8 cellular contexts compared by ENCODE assay signal in the genomic region with DNA sequence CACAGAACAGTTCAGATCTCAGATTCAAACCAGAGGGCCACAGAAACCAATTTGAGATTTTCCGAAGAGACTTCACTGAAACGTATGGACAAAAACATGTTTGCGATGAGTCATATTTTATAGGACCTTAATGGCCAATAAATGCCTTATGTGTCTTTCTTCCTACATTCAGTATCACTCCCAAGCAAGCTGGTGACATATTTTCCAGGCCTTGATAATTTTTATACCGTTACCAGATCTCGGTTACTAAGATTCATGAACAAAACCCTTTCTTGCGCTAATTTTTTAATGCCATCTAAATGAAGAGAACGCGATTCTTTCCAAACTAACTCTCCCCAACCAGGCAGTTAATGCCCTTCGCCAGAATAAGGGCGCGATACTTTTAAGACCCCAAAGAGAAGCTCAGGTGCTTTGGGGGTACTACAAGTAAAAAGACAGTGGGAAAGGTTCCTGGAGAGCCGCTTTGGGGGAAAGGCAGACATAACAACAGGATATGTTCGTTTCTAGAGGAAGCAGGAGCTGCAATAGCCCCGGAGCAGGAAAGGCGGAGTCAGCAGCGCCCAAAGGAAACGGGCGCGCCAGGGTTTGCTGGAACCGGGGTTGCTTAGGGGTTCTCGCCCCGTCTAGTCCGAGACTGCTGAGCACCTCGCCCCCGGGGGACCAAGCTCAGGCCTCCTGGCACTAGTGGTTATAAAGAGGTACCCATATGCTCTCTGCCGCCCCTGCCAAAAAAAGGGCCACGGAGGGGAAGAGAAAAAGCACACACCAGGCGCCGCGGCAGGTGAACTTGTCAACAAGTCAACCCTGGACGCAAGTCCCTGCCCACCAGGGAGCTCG. TPM values are rescaled to one million over a fixed set of nuclear protein-coding genes. Genes with fewer than 3 reads are reported as not detected.
A peak's percentile ranks its signal among the peaks of the same experiment; 100 is the strongest.
DNase-seq lines count a peak whose midpoint lies in the region; ATAC-seq and TF ChIP-seq lines count a peak whose summit lies in the region.

No MANE protein-coding gene starts in this region.

- H2BK15ac ChIP-seq in IMR-90 (ENCODE audit: low read depth, low read length), result no peak overlapping the region

- H3K23ac ChIP-seq in IMR-90 (ENCODE audit: low read depth, low read length), result no peak overlapping the region

- H3K27ac ChIP-seq in IMR-90 (ENCODE audit: insufficient read depth, low read length), result no peak overlapping the region
- H3K27ac ChIP-seq in left lung, result peak overlapping the region; percentile 89 to 90

- TF ChIP-seq POLR2A in IMR-90 (IDR thresholded peaks at IDR 0.05; ENCODE audit: low read depth, low read length), result no peak

- H3K9ac ChIP-seq in IMR-90 (ENCODE audit: low read depth, low read length), result no peak overlapping the region

- H3K4me1 ChIP-seq in IMR-90 (ENCODE audit: control insufficient read depth, insufficient read depth, low read length) (no peaks in the 10 kb centered on the region), left lung (peaks cover 0 to 11% of the 10 kb centered on the region in 2 donors)

- H2AK5ac ChIP-seq in IMR-90 (ENCODE audit: low read depth, low read length), result no peak overlapping the region

- H3K4me1 Mint-ChIP-seq in stimulated activated naive B cell treated with anti-CD40 and anti-IgM and Interleukin-4, amounts not matched to agents 10 μg/mL and 1 μg/mL and 100 μg/mL, for 72 hours, result peaks cover 3 to 6% of the 10 kb centered on the region in 2 donors

- H3K4me2 ChIP-seq in IMR-90 (ENCODE audit: low read depth, low read length), result peak overlapping the region; percentile 40; the same call in 1 of the 2 replicates

- CTCF ChIA-PET in BJ (lab: Yijun Ruan, JAX) (no interaction called here), IMR-90 (lab: Yijun Ruan, JAX) (no interaction called here)

- no peaks in the 10 kb centered on the region for H4K20me1 ChIP-seq in IMR-90 (ENCODE audit: insufficient read depth, low read length)

- H3K36me3 Mint-ChIP-seq in stimulated activated naive B cell treated with anti-CD40 and anti-IgM and Interleukin-4, amounts not matched to agents 10 μg/mL and 1 μg/mL and 100 μg/mL, for 72 hours, result no peaks in the 10 kb centered on the region

- no peak overlapping the region for H4K5ac ChIP-seq in IMR-90 (ENCODE audit: low read depth, low read length)

- H3K4me3 ChIP-seq in BJ (ENCODE audit: low read depth, low read length), result peak overlapping the region; percentile 51
- H3K4me3 ChIP-seq in IMR-90 (ENCODE audit: insufficient read depth, low read depth, low read length), result no peak overlapping the region
- peak overlapping the region; percentile 56 to 80 for H3K4me3 ChIP-seq in left lung

- no peak for DNase-seq in BJ (ENCODE audit: low read depth)
- no peak for DNase-seq in IMR-90
- DNase-seq in SKM-1 (lab: John Stamatoyannopoulos, UW; ENCODE audit: unreplicated experiment), result peak; percentile 23
- peak; percentile 79 for DNase-seq in dermis blood vessel endothelial cell
- peak; percentile 69 to 92 for DNase-seq in left lung
- peak; percentile 2 for DNase-seq in stimulated activated naive B cell treated with anti-CD40 and anti-IgM and Interleukin-4, amounts not matched to agents 10 μg/mL and 1 μg/mL and 100 μg/mL, for 72 hours
- DNase-seq in NCI-H446 treated with DMSO at 0.1 percent for 48 hours (lab: John Stamatoyannopoulos, UW), result no peak

- H4K91ac ChIP-seq in IMR-90 (ENCODE audit: insufficient read depth, low read depth, low read length), result no peak overlapping the region

- no peak overlapping the region for H3K14ac ChIP-seq in IMR-90 (replicated peaks; ENCODE audit: low read depth, low read length)

- peaks cover 42 to 44% of the 10 kb centered on the region in 2 donors for H3K27me3 Mint-ChIP-seq in stimulated activated naive B cell treated with anti-CD40 and anti-IgM and Interleukin-4, amounts not matched to agents 10 μg/mL and 1 μg/mL and 100 μg/mL, for 72 hours

- H3K9me1 ChIP-seq in IMR-90 (ENCODE audit: insufficient read depth, low read length), result no peaks in the 10 kb centered on the region

- WGBS in IMR-90 (ENCODE audit: extremely low coverage in 2 of 2, insufficient read length in 1 of 2), 2 experiments, result 7% methylated on average over 11 of the region's 32 CpGs; no CpG with 5 or more reads in 1 of the 2 experiments

- H4K8ac ChIP-seq in IMR-90 (ENCODE audit: low read depth in 2 of 2, low read length in 2 of 2), result no peak overlapping the region

- no peak overlapping the region for H2BK20ac ChIP-seq in IMR-90 (ENCODE audit: low read depth, low read length)

- POLR2A ChIA-PET in BJ (lab: Charles Lee) (no interaction called here), IMR-90 (lab: Charles Lee; ENCODE audit: unreplicated experiment) (no interaction called here)

- H3K4ac ChIP-seq in IMR-90 (ENCODE audit: low read depth, low read length), result no peak overlapping the region

- ATAC-seq in GM19023 (IDR thresholded peaks at IDR 0.05; ENCODE audit: unreplicated experiment) (peak; percentile 33), IMR-90 (ENCODE audit: low read depth) (no peak), left lung (peak; percentile 71)
- peak; percentile 41 to 60 for ATAC-seq in stimulated activated naive B cell treated with anti-CD40 and anti-IgM and Interleukin-4, amounts not matched to agents 10 μg/mL and 1 μg/mL and 100 μg/mL, for 72 hours (replicated peaks)

- H3K56ac ChIP-seq in IMR-90 (ENCODE audit: extremely low read depth, insufficient read depth, low read length), result no peak overlapping the region

- no TSS peak for BruUV-seq in IMR-90 (replicated peaks; lab: Mats Ljungman, UMichigan)

- TF ChIP-seq CTCF in BJ (IDR thresholded peaks at IDR 0.05; ENCODE audit: insufficient read depth, low read depth, low read length) (no peak), IMR-90 (conservative IDR thresholded peaks at IDR 0.05; ENCODE audit: low read depth, low read length) (no peak), left lung (IDR thresholded peaks at IDR 0.05) (no peak)

- H3K18ac ChIP-seq in IMR-90 (ENCODE audit: low read depth, low read length), result no peak overlapping the region

- intact Hi-C loops in IMR-90 (cut with micrococcal nuclease) (no loop called here), left lung (cut with DNase I) (no loop called here)

- H3K36me3 ChIP-seq in BJ (ENCODE audit: control insufficient read depth, insufficient read depth, low read length) (no peaks in the 10 kb centered on the region), IMR-90 (ENCODE audit: control insufficient read depth, insufficient read depth, low read length) (no peaks in the 10 kb centered on the region), left lung (no peaks in the 10 kb centered on the region)

- in situ Hi-C loops in IMR-90 (cut with MboI; ENCODE audit: low sequenced_read_pairs), result no loop called here

- no peak overlapping the region for H2AK9ac ChIP-seq in IMR-90 (replicated peaks; ENCODE audit: low read depth, low read length, poor library complexity)

- H2AFZ ChIP-seq in IMR-90 (replicated peaks; ENCODE audit: low read length, poor library complexity), result no peak overlapping the region

- no peaks in the 10 kb centered on the region for H3K79me1 ChIP-seq in IMR-90 (ENCODE audit: low read depth in 1 of 2, low read length in 2 of 2)

- H2BK120ac ChIP-seq in IMR-90 (ENCODE audit: low read depth, low read length), result no peak overlapping the region

- dilution Hi-C loops in IMR-90 (cut with HindIII; ENCODE audit: low sequenced_read_pairs, unreplicated experiment), result no loop called here

- no peak overlapping the region for H3K27ac Mint-ChIP-seq in stimulated activated naive B cell treated with anti-CD40 and anti-IgM and Interleukin-4, amounts not matched to agents 10 μg/mL and 1 μg/mL and 100 μg/mL, for 72 hours

- H3K27me3 ChIP-seq in BJ (ENCODE audit: control insufficient read depth, insufficient read depth, low read length) (peaks cover 5% of the 10 kb centered on the region), IMR-90 (ENCODE audit: control insufficient read depth, insufficient read depth, low read length) (peaks cover 8% of the 10 kb centered on the region), left lung (peaks cover 0 to 17% of the 10 kb centered on the region in 2 donors)

- no peak for TF ChIP-seq RAD21 in IMR-90 (IDR thresholded peaks at IDR 0.05; ENCODE audit: low read length)

- H3K4me3 Mint-ChIP-seq in stimulated activated naive B cell treated with anti-CD40 and anti-IgM and Interleukin-4, amounts not matched to agents 10 μg/mL and 1 μg/mL and 100 μg/mL, for 72 hours, result peak overlapping the region; percentile 78 to 83

- peaks cover 0 to 2% of the 10 kb centered on the region in 2 donors for H3K9me3 Mint-ChIP-seq in stimulated activated naive B cell treated with anti-CD40 and anti-IgM and Interleukin-4, amounts not matched to agents 10 μg/mL and 1 μg/mL and 100 μg/mL, for 72 hours

- no peak overlapping the region for H2BK5ac ChIP-seq in IMR-90 (ENCODE audit: low read depth, low read length, poor library complexity, severe bottlenecking)

- H3K9me3 ChIP-seq in IMR-90 (ENCODE audit: control insufficient read depth, insufficient read depth, low read length) (no peaks in the 10 kb centered on the region), left lung (no peaks in the 10 kb centered on the region)

TF ChIP-seq in IMR-90, 13 proteins besides CTCF, POLR2A, EP300 and RAD21 (continues in another document):
- TF ChIP-seq ELK1 (IDR thresholded peaks at IDR 0.05; ENCODE audit: borderline replicate concordance, low read depth, low read length) (no peak), SMC3 (IDR thresholded peaks at IDR 0.05; ENCODE audit: low read depth, low read length) (no peak), NFE2L2 (IDR thresholded peaks at IDR 0.05; ENCODE audit: low read depth, low read length) (no peak), MAZ (IDR thresholded peaks at IDR 0.05; ENCODE audit: borderline replicate concordance, low read depth, low read length) (no peak), RFX5 (IDR thresholded peaks at IDR 0.05; ENCODE audit: low read depth, low read length) (no peak), MXI1 (IDR thresholded peaks at IDR 0.05; ENCODE audit: borderline replicate concordance, low read depth, low read length) (no peak), BHLHE40 (IDR thresholded peaks at IDR 0.05; ENCODE audit: low read depth, low read length) (no peak), CHD1 (IDR thresholded peaks at IDR 0.05; ENCODE audit: low read depth, low read length) (no peak)

RNA-seq across cellular contexts. Expression of gene ICA1, which starts 0.9 kb away (rescaled TPM):
- 0.15 and 0.60 TPM in 2 replicates for polyA plus RNA-seq in BJ (2011; rRNA removed)
- not detected in 2 replicates for polyA minus RNA-seq in BJ (2011; rRNA and poly(A)+ RNA removed)
- total RNA-seq in IMR-90 (2012; rRNA removed), result not detected in 2 replicates
- polyA plus RNA-seq in IMR-90 (2012; rRNA removed), result not detected in 2 replicates
- polyA plus RNA-seq in IMR-90 (2012; cell fraction: cytosol; rRNA removed), result not detected in 2 replicates
- polyA plus RNA-seq in IMR-90 (2012; cell fraction: nucleus; rRNA removed; ENCODE audit: low replicate concordance), result not detected in 2 replicates
- 41.1 and 55.8 TPM in 2 replicates for total RNA-seq in dermis blood vessel endothelial cell
- total RNA-seq in left lung, result 10 to 100 TPM; 22.4 to 32.6 TPM

Comparison
In these comparisons a context has a peak if more than half of its experiments do, and no peak if none do; other contexts are left out.
1. DNase-seq: peak in SKM-1 (single experiment), dermis blood vessel endothelial cell (single experiment), left lung (2 of 2) and stimulated activated naive B cell treated with anti-CD40 and anti-IgM and Interleukin-4, amounts not matched to agents 10 μg/mL and 1 μg/mL and 100 μg/mL, for 72 hours (single experiment); none in BJ (single experiment), IMR-90 (single experiment) and NCI-H446 treated with DMSO at 0.1 percent for 48 hours (single experiment).
2. RNA of gene ICA1, which starts 0.9 kb away (total RNA-seq): 41.1 to 55.8 TPM in dermis blood vessel endothelial cell and 22.4 to 32.6 TPM in left lung; not detected in IMR-90; every median in the first group is over 10 times any median in the second.